ENCODE assay signal across 21 cellular contexts in genomic region chr4:18722748-18723191, GRCh38.
"Had no signal": no experiment of that assay in that cellular context is flagged by ENCODE, and none has a peak within 500 bp of the region (broad histone marks: within the 10 kb centered on the region; RNA-seq: fewer than 3 reads in every experiment).

No MANE protein-coding gene starts in this region.

- H3K27me3 ChIP-seq: breast epithelium, foreskin keratinocyte, heart right ventricle, upper lobe of left lung had no signal

- H3K9me3 ChIP-seq: prostate gland, upper lobe of left lung had no signal

- ATAC-seq: activated CD4-positive, alpha-beta T cell treated with anti-CD3 and anti-CD28 coated beads for 36 hours; activated CD8-positive, alpha-beta T cell treated with anti-CD3 and anti-CD28 coated beads for 36 hours; activated T-cell treated with anti-CD3 and anti-CD28 coated beads, Interleukin-2, amount 50 U/mL, for 72 hours; foreskin keratinocyte; heart right ventricle; naive thymus-derived CD8-positive, alpha-beta T cell had no signal

- H3K36me3 ChIP-seq: breast epithelium, heart right ventricle, prostate gland, upper lobe of left lung had no signal

- H3K4me1 ChIP-seq: breast epithelium, foreskin keratinocyte, heart right ventricle, prostate gland, upper lobe of left lung had no signal

- H3K27ac ChIP-seq: breast epithelium, foreskin keratinocyte, heart right ventricle, prostate gland, upper lobe of left lung, VCaP had no signal

- H3K4me3 ChIP-seq: breast epithelium, heart right ventricle, lung, prostate gland, upper lobe of left lung had no signal

- FAIRE-seq: endothelial cell of umbilical vein, kidney had no signal

- DNase-seq: activated CD4-positive, alpha-beta T cell treated with anti-CD3 and anti-CD28 coated beads for 36 hours; activated CD8-positive, alpha-beta memory T cell treated with anti-CD3 and anti-CD28 coated beads, Interleukin-2, amount 50 U/mL, for 4 hours; activated CD8-positive, alpha-beta T cell treated with anti-CD3 and anti-CD28 coated beads for 36 hours; activated naive CD8-positive, alpha-beta T cell treated with anti-CD3 and anti-CD28 coated beads, Interleukin-2, amount 10 ng/mL, durations not matched to agents 7 days and 5 days; activated T-cell treated with anti-CD3 and anti-CD28 coated beads, Interleukin-2, amount 50 U/mL, for 72 hours; anterior cingulate cortex; effector CD4-positive, alpha-beta T cell; foreskin keratinocyte; heart right ventricle; kidney; naive thymus-derived CD8-positive, alpha-beta T cell; occipital lobe; stimulated activated CD4-positive, alpha-beta T cell treated with anti-CD3 and anti-CD28 coated beads, Interleukin-12 subunit alpha, Interleukin-12 subunit beta, amount 100 ng/mL, for 4 hours; stimulated activated naive CD4-positive, alpha-beta T cell; T1000; upper lobe of left lung had no signal
